In genomic region chr20:14069796-14070195, GRCh38 we compare ENCODE assay signal across 21 cellular contexts.
DNase-seq lines count a peak whose midpoint lies in the region; ATAC-seq, FAIRE-seq and TF ChIP-seq lines count a peak whose summit lies in the region.
"Had no signal": no experiment of that assay in that cellular context is flagged by ENCODE, and none has a peak within 500 bp of the region (broad histone marks: within the 10 kb centered on the region; RNA-seq: fewer than 3 reads in every experiment).

No MANE protein-coding gene starts in this region.

- H3K27ac ChIP-seq in stomach, result no peak overlapping the region
- H3K27ac ChIP-seq: BLaER1 treated with 17β-estradiol and CSF1 and Interleukin-3, amounts not matched to agents 10 nM and 100 nM had no signal

- TF ChIP-seq POLR2A in stomach (IDR thresholded peaks at IDR 0.05), result no peak

- 79 to 86% (median 84%) methylated on average over 5 of the region's 5 CpGs for WGBS in stomach, 5 donors

- TF ChIP-seq EP300 in stomach (IDR thresholded peaks at IDR 0.05), result no peak

- H3K27me3 ChIP-seq in bronchial epithelial cell (ENCODE audit: control insufficient read depth, insufficient read depth, low read length) (no peaks in the 10 kb centered on the region), stomach (no peaks in the 10 kb centered on the region)
- H3K27me3 ChIP-seq: BLaER1 treated with 17β-estradiol and CSF1 and Interleukin-3, amounts not matched to agents 10 nM and 100 nM had no signal

- intact Hi-C loops in stomach (cut with DNase I; ENCODE audit: low total_unique reads), result no loop called here

- ATAC-seq in GM18868 (IDR thresholded peaks at IDR 0.05; ENCODE audit: unreplicated experiment) (no peak), GM21367 (IDR thresholded peaks at IDR 0.05; ENCODE audit: unreplicated experiment) (no peak)
- ATAC-seq: GM12878, Panc1, T-cell had no signal

- DNase-seq in GM04504 (ENCODE audit: low read depth), result peak; percentile 4
- DNase-seq in NOMO-1 treated with dmso at 0.1 percent for 144 hours (lab: John Stamatoyannopoulos, UW; ENCODE audit: unreplicated experiment), result peak; percentile 64
- peak; percentile 40 for DNase-seq in bronchial epithelial cell (ENCODE audit: low read depth)
- peak; percentile 31 for DNase-seq in non-pigmented ciliary epithelial cell (ENCODE audit: low read depth)
- DNase-seq in NCI-H345 (lab: John Stamatoyannopoulos, UW), result no peak
- DNase-seq in stomach, result no peak
- DNase-seq: activated CD4-positive, CD25-positive, alpha-beta regulatory T cell; activated naive CD4-positive, alpha-beta T cell treated with anti-CD3 and anti-CD28 coated beads for 36 hours; DMS79; NCI-H1436 treated with DMSO at 0.1 percent for 48 hours; NCI-H510A treated with DMSO at 0.1 percent for 48 hours; small intestine; stimulated activated naive CD4-positive, alpha-beta T cell; T-cell had no signal

- no peaks in the 10 kb centered on the region for H3K9me3 ChIP-seq in stomach
- H3K9me3 ChIP-seq: BLaER1 treated with 17β-estradiol and CSF1 and Interleukin-3, amounts not matched to agents 10 nM and 100 nM had no signal

- H3K36me3 ChIP-seq in bronchial epithelial cell (ENCODE audit: control insufficient read depth, insufficient read depth, low read length) (no peaks in the 10 kb centered on the region), stomach (no peaks in the 10 kb centered on the region)
- H3K36me3 ChIP-seq: BLaER1 treated with 17β-estradiol and CSF1 and Interleukin-3, amounts not matched to agents 10 nM and 100 nM had no signal

- FAIRE-seq in bronchial epithelial cell (lab: Jason Lieb, UNC), result no peak
- FAIRE-seq: GM12878, H1, islet of Langerhans, small intestine had no signal

- TF ChIP-seq CTCF in bronchial epithelial cell (IDR thresholded peaks at IDR 0.05; ENCODE audit: insufficient read depth, low read length, severe bottlenecking) (no peak), stomach (IDR thresholded peaks at IDR 0.05) (no peak)

- H3K4me3 ChIP-seq in bronchial epithelial cell (ENCODE audit: low read depth, low read length), result no peak overlapping the region
- no peak overlapping the region for H3K4me3 ChIP-seq in stomach
- H3K4me3 ChIP-seq: BLaER1 treated with 17β-estradiol and CSF1 and Interleukin-3, amounts not matched to agents 10 nM and 100 nM; GM12878 had no signal

- H3K4me1 ChIP-seq in stomach, result no peaks in the 10 kb centered on the region
- H3K4me1 ChIP-seq: BLaER1 treated with 17β-estradiol and CSF1 and Interleukin-3, amounts not matched to agents 10 nM and 100 nM had no signal

Comparison
In these comparisons a context has a peak if more than half of its experiments do, and no peak if none do; other contexts are left out.
1. DNase-seq: peak in GM04504 (single experiment), NOMO-1 treated with dmso at 0.1 percent for 144 hours (single experiment), bronchial epithelial cell (single experiment) and non-pigmented ciliary epithelial cell (single experiment); none in NCI-H345 (single experiment) and stomach (single experiment).